Comparison of ENCODE assay signal across 1 cellular context in the genomic region with DNA sequence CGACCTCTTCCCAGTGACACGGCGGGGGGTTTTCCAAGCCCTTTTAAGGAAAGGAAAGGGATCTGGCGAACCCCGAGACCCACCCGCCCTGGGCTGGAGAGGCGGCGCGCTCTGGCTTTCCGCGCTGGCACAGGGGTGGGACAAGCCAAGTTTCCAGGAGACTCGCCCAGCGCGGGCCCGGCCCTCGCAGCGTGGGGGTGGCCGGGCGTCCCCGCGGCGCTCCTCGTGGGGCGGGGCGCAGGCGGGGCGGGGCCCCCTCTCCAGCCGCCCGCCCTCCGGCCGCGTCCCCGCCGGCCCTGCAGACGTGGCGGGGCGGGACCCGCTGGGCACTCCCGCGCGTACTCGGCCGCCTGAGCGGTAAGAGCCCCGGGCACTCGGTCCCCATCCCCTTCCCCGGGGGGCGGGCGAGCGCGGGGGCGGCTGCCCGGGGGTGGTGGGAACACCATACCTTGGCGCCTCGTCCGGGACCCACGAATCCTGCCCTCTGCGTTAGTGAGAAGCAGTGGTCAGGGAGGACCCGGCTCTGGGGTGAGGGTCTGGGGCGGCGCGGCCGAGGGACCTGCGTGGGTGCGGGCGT.
A peak's percentile ranks its signal among the peaks of the same experiment; 100 is the strongest.
TF ChIP-seq lines count a peak whose summit lies in the region.

A gene (plus strand): TSS at position 329 of the 577 bp plus-strand sequence. CDS start 10,273 bp downstream, outside the sequence.

TF ChIP-seq in H1, 55 proteins besides CTCF, POLR2A, EP300 and RAD21 (continued from another document):
- no peak for TF ChIP-seq JUN (IDR thresholded peaks at IDR 0.05; ENCODE audit: low read depth, low read length)
- 0 out of 2 replicates have a peak, but pooled peaks have one; percentile 35 for TF ChIP-seq TBP (IDR thresholded peaks at IDR 0.05; ENCODE audit: low read depth, low read length)
- no peak for TF ChIP-seq NRF1 (IDR thresholded peaks at IDR 0.05; ENCODE audit: low read depth, low read length)
- peak; percentile 20 for TF ChIP-seq ASH2L (IDR thresholded peaks at IDR 0.05; ENCODE audit: low read length)
- TF ChIP-seq CHD2 (IDR thresholded peaks at IDR 0.05; ENCODE audit: low read length), result no peak
- no peak for TF ChIP-seq CBX5 (IDR thresholded peaks at IDR 0.05; ENCODE audit: low read depth, low read length)
- TF ChIP-seq TCF12 (IDR thresholded peaks at IDR 0.05; ENCODE audit: low read depth, low read length), result no peak
- no peak for TF ChIP-seq SP2 (IDR thresholded peaks at IDR 0.05; ENCODE audit: low read length)
- TF ChIP-seq SRF (IDR thresholded peaks at IDR 0.05; ENCODE audit: low read depth, low read length), result peak; percentile 58; the same call in 1 of the 2 replicates
- no peak for TF ChIP-seq SIX5 (IDR thresholded peaks at IDR 0.05; ENCODE audit: low read depth, low read length)
- TF ChIP-seq, protein P1, sequence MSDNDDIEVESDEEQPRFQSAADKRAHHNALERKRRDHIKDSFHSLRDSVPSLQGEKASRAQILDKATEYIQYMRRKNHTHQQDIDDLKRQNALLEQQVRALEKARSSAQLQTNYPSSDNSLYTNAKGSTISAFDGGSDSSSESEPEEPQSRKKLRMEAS (IDR thresholded peaks at IDR 0.05), result no peak
- no peak for TF ChIP-seq SIRT6 (IDR thresholded peaks at IDR 0.05; ENCODE audit: low read length)
- no peak for TF ChIP-seq BCL11A (IDR thresholded peaks at IDR 0.05; ENCODE audit: low read depth in 2 of 2, low read length in 2 of 2)
- TF ChIP-seq EGR1 (IDR thresholded peaks at IDR 0.05; ENCODE audit: borderline replicate concordance, low read depth, low read length), result no peak
- TF ChIP-seq GTF2F1 (IDR thresholded peaks at IDR 0.05; ENCODE audit: borderline replicate concordance, low read depth, low read length), result no peak
- no peak for TF ChIP-seq RNF2 (IDR thresholded peaks at IDR 0.05; ENCODE audit: borderline replicate concordance, low read depth, low read length, missing control alignments, poor library complexity, severe bottlenecking)
- TF ChIP-seq KDM4A (IDR thresholded peaks at IDR 0.05; ENCODE audit: low read depth, low read length, severe bottlenecking), result peak; percentile 64
- no peak for TF ChIP-seq KDM1A (IDR thresholded peaks at IDR 0.05; ENCODE audit: borderline replicate concordance, low read length)
- TF ChIP-seq RFX5 (IDR thresholded peaks at IDR 0.05; ENCODE audit: borderline replicate concordance, low read depth, low read length), result no peak
TF ChIP-seq in H1: peak in this region for 4.
